In the genomic region with DNA sequence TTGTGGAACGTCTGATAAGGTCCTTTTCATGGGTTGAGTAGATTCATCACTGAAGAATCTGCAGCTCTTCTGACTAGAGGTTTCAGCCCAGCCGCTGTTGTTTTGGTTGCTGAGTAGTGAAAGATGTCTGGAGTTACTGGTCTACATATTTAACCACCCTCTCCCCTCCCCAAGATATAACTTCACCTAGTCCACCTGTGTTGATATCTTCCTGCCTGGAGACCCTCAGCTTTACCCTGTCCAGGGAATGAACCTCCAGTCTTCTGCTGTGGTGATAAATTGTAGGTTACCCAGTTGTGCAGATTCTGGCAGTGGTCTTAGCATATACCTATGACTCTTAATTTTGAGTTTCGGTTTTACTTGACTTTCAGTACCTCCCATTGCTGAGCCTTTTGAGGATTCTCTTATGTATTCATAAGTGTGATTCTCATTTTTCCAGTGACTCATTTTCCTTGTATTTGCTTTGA, we compare ENCODE assay signal across 8 cellular contexts.
DNase-seq lines count a peak whose midpoint lies in the region; ATAC-seq and TF ChIP-seq lines count a peak whose summit lies in the region.

No MANE protein-coding gene starts in this region.

- H3K4me3 ChIP-seq in testis (no peak overlapping the region), breast epithelium (no peak overlapping the region)

- ATAC-seq in GM19025 (IDR thresholded peaks at IDR 0.05; ENCODE audit: low read depth, unreplicated experiment): peak; percentile 88
- peak; percentile 80 for ATAC-seq in HG03066 (IDR thresholded peaks at IDR 0.05; ENCODE audit: low read depth, unreplicated experiment)

- in situ Hi-C loops in G401 (cut with HindIII; ENCODE audit: low sequenced_read_pairs): no loop called here

- H3K36me3 ChIP-seq in testis (ENCODE audit: low read depth, missing control alignments) (no peaks in the 10 kb centered on the region), breast epithelium (no peaks in the 10 kb centered on the region)

- no peaks in the 10 kb centered on the region for H3K4me1 ChIP-seq in testis
- H3K4me1 ChIP-seq in breast epithelium: no peaks in the 10 kb centered on the region

- intact Hi-C loops in testis (cut with DNase I; ENCODE audit: low total_unique reads) (no loop called here), breast epithelium (cut with DNase I; ENCODE audit: low total_unique reads) (no loop called here)

- TF ChIP-seq POLR2A in testis (IDR thresholded peaks at IDR 0.05) (no peak), breast epithelium (IDR thresholded peaks at IDR 0.05) (no peak)

- peak; percentile 14 for DNase-seq in activated CD8-positive, alpha-beta memory T cell treated with anti-CD3 and anti-CD28 coated beads, Interleukin-2, amount 50 U/mL, for 4 hours
- peak; percentile 63 for DNase-seq in stimulated activated CD4-positive, alpha-beta T cell treated with anti-CD3 and anti-CD28 coated beads, Interleukin-15, amount 100 ng/mL, for 24 hours
- DNase-seq in testis: no peak
- DNase-seq in breast epithelium (ENCODE audit: low spot score in 2 of 2): no peak
- DNase-seq in nucleus accumbens (lab: John Stamatoyannopoulos, UW): no peak
- DNase-seq in G401 (ENCODE audit: low spot score): no peak

- H3K27ac ChIP-seq in testis (no peak overlapping the region), breast epithelium (no peak overlapping the region)

- H3K9me3 ChIP-seq in testis (no peaks in the 10 kb centered on the region), breast epithelium (no peaks in the 10 kb centered on the region)

- no peaks in the 10 kb centered on the region for H3K27me3 ChIP-seq in testis
- no peaks in the 10 kb centered on the region for H3K27me3 ChIP-seq in breast epithelium

- TF ChIP-seq CTCF in testis (IDR thresholded peaks at IDR 0.05) (no peak), breast epithelium (IDR thresholded peaks at IDR 0.05) (no peak)

- 90 to 91% methylated on average over 3 of the region's 3 CpGs for WGBS in testis, 2 donors

Comparison
In these comparisons a context has a peak if more than half of its experiments do, and no peak if none do; other contexts are left out.
1. DNase-seq: peak in activated CD8-positive, alpha-beta memory T cell treated with anti-CD3 and anti-CD28 coated beads, Interleukin-2, amount 50 U/mL, for 4 hours (single experiment) and stimulated activated CD4-positive, alpha-beta T cell treated with anti-CD3 and anti-CD28 coated beads, Interleukin-15, amount 100 ng/mL, for 24 hours (single experiment); none in testis (single experiment), breast epithelium (0 of 2), nucleus accumbens (0 of 56) and G401 (single experiment).